Comparison of ENCODE assay signal across 8 cellular contexts in the genomic region with DNA sequence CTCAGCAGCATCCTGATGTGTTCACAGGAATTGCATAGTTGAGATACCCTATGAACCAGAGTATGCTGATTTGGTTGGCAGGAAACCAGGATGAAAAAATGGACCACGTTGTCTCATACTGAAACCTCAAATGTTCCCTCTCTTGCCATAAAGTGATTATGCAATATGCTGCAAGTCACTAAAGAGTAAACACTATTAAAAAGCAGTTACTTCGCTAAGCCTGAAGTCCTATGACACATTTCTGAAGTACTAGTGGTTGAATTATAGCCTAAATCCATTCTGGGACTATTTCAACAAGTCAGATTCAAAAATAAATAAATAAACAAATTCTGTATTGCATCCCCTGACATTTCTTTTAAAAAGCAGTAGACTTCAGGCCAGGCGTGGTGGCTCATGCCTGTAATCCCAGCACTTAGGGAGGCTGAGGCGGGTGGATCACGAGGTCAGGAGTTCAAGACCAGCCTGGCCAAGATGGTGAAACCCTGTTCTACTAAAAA.
DNase-seq lines count a peak whose midpoint lies in the region; ATAC-seq, FAIRE-seq and TF ChIP-seq lines count a peak whose summit lies in the region.

No MANE protein-coding gene starts in this region.

- no peak for FAIRE-seq in GM12878 (lab: Jason Lieb, UNC)

- H3K4me1 ChIP-seq in GM12878 (ENCODE audit: control insufficient read depth, insufficient read depth, low read length): no peaks in the 10 kb centered on the region

- peaks cover 10% of the 10 kb centered on the region for H3K4me1 Mint-ChIP-seq in activated T-helper 2 cell treated with anti-CD3 and anti-CD28 coated beads, Interferon-gamma antibody, Interleukin-2, Interleukin-4, amounts not matched to agents 10 μg/mL and 5 μg/mL and 100 μg/mL, durations not matched to agents 14 hours and 24 hours and 36 hours (ENCODE audit: low read depth)

- CTCF ChIA-PET in GM12878 (lab: Yijun Ruan, JAX): no interaction called here

- WGBS in GM12878 (ENCODE audit: insufficient coverage, insufficient replicate concordance, low lambda C conversion rate, missing lambda C conversion rate): 8% methylated on average over 5 of the region's 5 CpGs

- TF ChIP-seq RAD21 in GM12878 (IDR thresholded peaks at IDR 0.05; ENCODE audit: insufficient read depth, low read depth, low read length): no peak

- no peak for TF ChIP-seq POLR2A in GM12878 (IDR thresholded peaks at IDR 0.05; ENCODE audit: low read depth, low read length)

- intact Hi-C loops in GM12878 (cut with micrococcal nuclease; ENCODE audit: unreplicated experiment): no loop called here
- intact Hi-C loops in activated T-helper 2 cell treated with anti-CD3 and anti-CD28 coated beads, Interferon-gamma antibody, Interleukin-2, Interleukin-4, amounts not matched to agents 10 μg/mL and 5 μg/mL and 100 μg/mL, durations not matched to agents 14 hours and 24 hours and 36 hours (cut with micrococcal nuclease): loop anchor here (1.0 to 10.0 kb wide), 4 partner anchors 11 to 491 kb away; no protein-coding TSS in a partner anchor

- POLR2A ChIA-PET in GM12878 (lab: Charles Lee): no interaction called here

- H3K9me3 Mint-ChIP-seq in activated T-helper 2 cell treated with anti-CD3 and anti-CD28 coated beads, Interferon-gamma antibody, Interleukin-2, Interleukin-4, amounts not matched to agents 10 μg/mL and 5 μg/mL and 100 μg/mL, durations not matched to agents 14 hours and 24 hours and 36 hours: no peaks in the 10 kb centered on the region

- TF ChIP-seq EP300 in GM12878 (IDR thresholded peaks at IDR 0.05; ENCODE audit: borderline replicate concordance in 1 of 2, control insufficient read depth in 1 of 2, low read depth in 2 of 2, low read length in 2 of 2): peak in 1 of 2 experiments; percentile 31; a peak in 1 of 4 replicates

- in situ Hi-C loops in GM12878 (cut with MboI): no loop called here

- no peak overlapping the region for H3K4me3 Mint-ChIP-seq in activated T-helper 2 cell treated with anti-CD3 and anti-CD28 coated beads, Interferon-gamma antibody, Interleukin-2, Interleukin-4, amounts not matched to agents 10 μg/mL and 5 μg/mL and 100 μg/mL, durations not matched to agents 14 hours and 24 hours and 36 hours (ENCODE audit: low read depth)

- H3K27ac ChIP-seq in GM12878 (ENCODE audit: control insufficient read depth, insufficient read depth): no peak overlapping the region

- no peak overlapping the region for H3K27ac Mint-ChIP-seq in activated T-helper 2 cell treated with anti-CD3 and anti-CD28 coated beads, Interferon-gamma antibody, Interleukin-2, Interleukin-4, amounts not matched to agents 10 μg/mL and 5 μg/mL and 100 μg/mL, durations not matched to agents 14 hours and 24 hours and 36 hours

- no peaks in the 10 kb centered on the region for H3K27me3 ChIP-seq in GM12878 (replicated peaks in 1 of 2; ENCODE audit: control insufficient read depth in 2 of 2, insufficient read depth in 2 of 2, low read length in 1 of 2)

- H3K9me3 ChIP-seq in GM12878 (replicated peaks; ENCODE audit: control insufficient read depth, insufficient read depth, low read length): no peaks in the 10 kb centered on the region

- no peak overlapping the region for H3K4me3 ChIP-seq in GM12878

- no TSS peak for BruUV-seq in GM12878 (replicated peaks; lab: Mats Ljungman, UMichigan)

- no peaks in the 10 kb centered on the region for H3K36me3 ChIP-seq in GM12878 (ENCODE audit: control insufficient read depth in 2 of 2, insufficient read depth in 2 of 2, low read length in 1 of 2)

- H3K9ac ChIP-seq in GM12878 (ENCODE audit: control insufficient read depth, insufficient read depth, low read length): no peak overlapping the region

- no peaks in the 10 kb centered on the region for H3K36me3 Mint-ChIP-seq in activated T-helper 2 cell treated with anti-CD3 and anti-CD28 coated beads, Interferon-gamma antibody, Interleukin-2, Interleukin-4, amounts not matched to agents 10 μg/mL and 5 μg/mL and 100 μg/mL, durations not matched to agents 14 hours and 24 hours and 36 hours (ENCODE audit: low read depth)

- SMC1A ChIA-PET in GM12878 (lab: Charles Lee; ENCODE audit: uncharacterized antibody, unreplicated experiment): interaction anchor here (1.2 kb wide), 1 partner anchor 11 kb away, joined by 3 read pairs; no protein-coding TSS in a partner anchor

- H3K4me2 ChIP-seq in GM12878 (ENCODE audit: control insufficient read depth, insufficient read depth): no peak overlapping the region

- no peak for TF ChIP-seq CTCF in GM12878 (IDR thresholded peaks at IDR 0.05 in 2 of 3, conservative IDR thresholded peaks at IDR 0.05 in 1 of 3; ENCODE audit: control insufficient read depth in 2 of 3, extremely low read depth in 1 of 3, insufficient read depth in 1 of 3, low read depth in 3 of 3, low read length in 3 of 3)

- peaks cover 38% of the 10 kb centered on the region for H3K27me3 Mint-ChIP-seq in activated T-helper 2 cell treated with anti-CD3 and anti-CD28 coated beads, Interferon-gamma antibody, Interleukin-2, Interleukin-4, amounts not matched to agents 10 μg/mL and 5 μg/mL and 100 μg/mL, durations not matched to agents 14 hours and 24 hours and 36 hours (ENCODE audit: low read depth)

- H3K79me2 ChIP-seq in GM12878 (ENCODE audit: control insufficient read depth, insufficient read depth, low read length): no peaks in the 10 kb centered on the region

- peak; percentile 48 for DNase-seq in Daoy (ENCODE audit: low read depth)
- peak; percentile 69 for DNase-seq in GM12878 (ENCODE audit: low read depth, low spot score)
- DNase-seq in myocyte (ENCODE audit: low read depth): peak; percentile 67
- no peak for DNase-seq in activated T-helper 2 cell treated with anti-CD3 and anti-CD28 coated beads, Interferon-gamma antibody, Interleukin-2, Interleukin-4, amounts not matched to agents 10 μg/mL and 5 μg/mL and 100 μg/mL, durations not matched to agents 14 hours and 24 hours and 36 hours (ENCODE audit: low spot score)
- DNase-seq in NCI-H1436 (lab: John Stamatoyannopoulos, UW): no peak
- DNase-seq in stimulated activated CD8-positive, alpha-beta memory T cell treated with anti-CD3 and anti-CD28 coated beads, Interleukin-4, amount 100 ng/mL, for 48 hours: no peak

- ATAC-seq in GM21390 (IDR thresholded peaks at IDR 0.05; ENCODE audit: unreplicated experiment): peak; percentile 82
- peak; percentile 76 for ATAC-seq in HG03575 (IDR thresholded peaks at IDR 0.05; ENCODE audit: extremely low read depth, insufficient number of reproducible peaks, low FRiP score, unreplicated experiment)
- peak; percentile 81 for ATAC-seq in GM12878

- H4K20me1 ChIP-seq in GM12878 (ENCODE audit: control insufficient read depth, insufficient read depth): no peaks in the 10 kb centered on the region

- RAD21 ChIA-PET in GM12878 (lab: Charles Lee; ENCODE audit: unreplicated experiment): no interaction called here

- H2AFZ ChIP-seq in GM12878 (ENCODE audit: control insufficient read depth, low read depth, low read length): no peak overlapping the region

TF ChIP-seq in GM12878, 131 proteins besides CTCF, POLR2A, EP300 and RAD21 (continues in another document):
- TF ChIP-seq ZNF24 (IDR thresholded peaks at IDR 0.05) (peak; percentile 74), SMAD5 (IDR thresholded peaks at IDR 0.05; ENCODE audit: low read depth) (no peak), NBN (IDR thresholded peaks at IDR 0.05) (no peak), IKZF2 (IDR thresholded peaks at IDR 0.05) (peak; percentile 81 to 83), NFXL1 (IDR thresholded peaks at IDR 0.05; ENCODE audit: borderline replicate concordance) (no peak), DPF2 (IDR thresholded peaks at IDR 0.05) (peak; percentile 55; the same call in 1 of the 2 replicates), IKZF1 (conservative IDR thresholded peaks at IDR 0.05) (peak; percentile 62), ZNF217 (IDR thresholded peaks at IDR 0.05) (0 out of 2 replicates have a peak, but pooled peaks have one; percentile 34), RFX5 (IDR thresholded peaks at IDR 0.05; ENCODE audit: low read depth, low read length) (no peak), BCL11A (IDR thresholded peaks at IDR 0.05; ENCODE audit: low read depth, low read length) (0 out of 2 replicates have a peak, but pooled peaks have one; percentile 64)
- TF ChIP-seq, protein P1, sequence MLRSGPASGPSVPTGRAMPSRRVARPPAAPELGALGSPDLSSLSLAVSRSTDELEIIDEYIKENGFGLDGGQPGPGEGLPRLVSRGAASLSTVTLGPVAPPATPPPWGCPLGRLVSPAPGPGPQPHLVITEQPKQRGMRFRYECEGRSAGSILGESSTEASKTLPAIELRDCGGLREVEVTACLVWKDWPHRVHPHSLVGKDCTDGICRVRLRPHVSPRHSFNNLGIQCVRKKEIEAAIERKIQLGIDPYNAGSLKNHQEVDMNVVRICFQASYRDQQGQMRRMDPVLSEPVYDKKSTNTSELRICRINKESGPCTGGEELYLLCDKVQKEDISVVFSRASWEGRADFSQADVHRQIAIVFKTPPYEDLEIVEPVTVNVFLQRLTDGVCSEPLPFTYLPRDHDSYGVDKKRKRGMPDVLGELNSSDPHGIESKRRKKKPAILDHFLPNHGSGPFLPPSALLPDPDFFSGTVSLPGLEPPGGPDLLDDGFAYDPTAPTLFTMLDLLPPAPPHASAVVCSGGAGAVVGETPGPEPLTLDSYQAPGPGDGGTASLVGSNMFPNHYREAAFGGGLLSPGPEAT (IDR thresholded peaks at IDR 0.05; ENCODE audit: low read depth): peak; percentile 35; the same call in 1 of the 2 replicates
- TF ChIP-seq, protein P2, sequence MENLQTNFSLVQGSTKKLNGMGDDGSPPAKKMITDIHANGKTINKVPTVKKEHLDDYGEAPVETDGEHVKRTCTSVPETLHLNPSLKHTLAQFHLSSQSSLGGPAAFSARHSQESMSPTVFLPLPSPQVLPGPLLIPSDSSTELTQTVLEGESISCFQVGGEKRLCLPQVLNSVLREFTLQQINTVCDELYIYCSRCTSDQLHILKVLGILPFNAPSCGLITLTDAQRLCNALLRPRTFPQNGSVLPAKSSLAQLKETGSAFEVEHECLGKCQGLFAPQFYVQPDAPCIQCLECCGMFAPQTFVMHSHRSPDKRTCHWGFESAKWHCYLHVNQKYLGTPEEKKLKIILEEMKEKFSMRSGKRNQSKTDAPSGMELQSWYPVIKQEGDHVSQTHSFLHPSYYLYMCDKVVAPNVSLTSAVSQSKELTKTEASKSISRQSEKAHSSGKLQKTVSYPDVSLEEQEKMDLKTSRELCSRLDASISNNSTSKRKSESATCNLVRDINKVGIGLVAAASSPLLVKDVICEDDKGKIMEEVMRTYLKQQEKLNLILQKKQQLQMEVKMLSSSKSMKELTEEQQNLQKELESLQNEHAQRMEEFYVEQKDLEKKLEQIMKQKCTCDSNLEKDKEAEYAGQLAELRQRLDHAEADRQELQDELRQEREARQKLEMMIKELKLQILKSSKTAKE (IDR thresholded peaks at IDR 0.05; ENCODE audit: low read depth, poor library complexity, severe bottlenecking): peak; percentile 50

Comparison
In these comparisons a context has a peak if more than half of its experiments do, and no peak if none do; other contexts are left out.
1. DNase-seq: peak in Daoy (single experiment), GM12878 (single experiment) and myocyte (single experiment); none in activated T-helper 2 cell treated with anti-CD3 and anti-CD28 coated beads, Interferon-gamma antibody, Interleukin-2, Interleukin-4, amounts not matched to agents 10 μg/mL and 5 μg/mL and 100 μg/mL, durations not matched to agents 14 hours and 24 hours and 36 hours (single experiment), NCI-H1436 (single experiment) and stimulated activated CD8-positive, alpha-beta memory T cell treated with anti-CD3 and anti-CD28 coated beads, Interleukin-4, amount 100 ng/mL, for 48 hours (single experiment).
2. Peak in every context shown above with its lines, with median percentiles within 50 percentile points of each other: ATAC-seq.